ENCODE assay signal across 32 cellular contexts in genomic region chr11:80779907-80780615, GRCh38.
DNase-seq lines count a peak whose midpoint lies in the region; ATAC-seq, FAIRE-seq and TF ChIP-seq lines count a peak whose summit lies in the region.
"Had no signal": no experiment of that assay in that cellular context is flagged by ENCODE, and none has a peak within 500 bp of the region (broad histone marks: within the 10 kb centered on the region; RNA-seq: fewer than 3 reads in every experiment).

No MANE protein-coding gene starts in this region.

- DNase-seq in H9 (no peak), GM12878 (ENCODE audit: low read depth, low spot score) (no peak), keratinocyte (ENCODE audit: low read depth, low spot score) (no peak), renal cortical epithelial cell (ENCODE audit: low read depth) (peak; percentile 11), GM10248 (ENCODE audit: extremely low spot score) (no peak), NCI-H2029 treated with DMSO at 0.1 percent for 48 hours (lab: John Stamatoyannopoulos, UW) (no peak)
- no peak for DNase-seq in CD4-positive, alpha-beta T cell
- DNase-seq: activated CD8-positive, alpha-beta T cell treated with anti-CD3 and anti-CD28 coated beads, Interleukin-2, amount 10 ng/mL, durations not matched to agents 7 days and 5 days; activated naive CD4-positive, alpha-beta T cell treated with anti-CD3 and anti-CD28 coated beads, Interleukin-2, amount 50 U/mL, for 16 hours; BE2C; body of pancreas; DMS153; dorsolateral prefrontal cortex; HCEC 1CT; left ventricle myocardium superior; MM.1S; naive thymus-derived CD8-positive, alpha-beta T cell; NCI-H1417; NCI-H2029; NCI-H524 treated with DMSO at 0.1 percent for 48 hours; NK-92 treated with Interleukin-12 subunit alpha and Interleukin-12 subunit beta, amount 100 ng/mL, for 24 hours; SHP77; stimulated activated naive CD4-positive, alpha-beta T cell; testis; uterus had no signal

- no peaks in the 10 kb centered on the region for H3K23me2 ChIP-seq in H9 (ENCODE audit: insufficient read length, low read depth, low read length, poor library complexity, severe bottlenecking)

- no peak overlapping the region for H2BK20ac ChIP-seq in H9 (ENCODE audit: low read depth, low read length, poor library complexity, severe bottlenecking)

- POLR2A ChIA-PET in GM12878 (lab: Charles Lee) (interaction anchor here (0.6 kb wide), 1 partner anchor 41 kb away, joined by 3 read pairs; no protein-coding TSS in a partner anchor), GM10248 (lab: Yijun Ruan, JAX) (no interaction called here)
- POLR2A ChIA-PET in CD4-positive, alpha-beta T cell (lab: Charles Lee), result no interaction called here

- no peaks in the 10 kb centered on the region for H3K27me3 Mint-ChIP-seq in H9 (ENCODE audit: low read depth)
- H3K27me3 Mint-ChIP-seq in CD4-positive, alpha-beta T cell, result no peaks in the 10 kb centered on the region
- H3K27me3 Mint-ChIP-seq: activated T-helper 17 cell treated with anti-CD3 and anti-CD28 coated beads, Interleukin-2, amount 50 U/mL, for 72 hours; naive thymus-derived CD8-positive, alpha-beta T cell had no signal

- no peak overlapping the region for H3T11ph ChIP-seq in H9 (ENCODE audit: low read length)

- CTCF ChIA-PET in GM12878 (lab: Yijun Ruan, JAX) (interaction anchor here (1.3 kb wide), 1 partner anchor 14 kb away, joined by 3 read pairs; no protein-coding TSS in a partner anchor), GM10248 (lab: Yijun Ruan, JAX) (interaction anchor here (0.7 to 1.2 kb wide), 2 partner anchors 12 to 15 kb away, joined by 3 read pairs; no protein-coding TSS in a partner anchor)
- CTCF ChIA-PET in CD4-positive, alpha-beta T cell (lab: Charles Lee), result no interaction called here

- H3K23ac ChIP-seq in H9 (ENCODE audit: insufficient read length, low read depth, low read length), result peak overlapping the region; percentile 70

- no peak overlapping the region for H3K27ac Mint-ChIP-seq in H9
- H3K27ac Mint-ChIP-seq in CD4-positive, alpha-beta T cell, result no peak overlapping the region
- H3K27ac Mint-ChIP-seq: activated CD8-positive, alpha-beta T cell treated with anti-CD3 and anti-CD28 coated beads, Interleukin-2, amount 10 ng/mL, durations not matched to agents 7 days and 5 days; activated T-helper 17 cell treated with anti-CD3 and anti-CD28 coated beads, Interleukin-2, amount 50 U/mL, for 72 hours; naive thymus-derived CD8-positive, alpha-beta T cell; T-helper 2 cell treated with Interferon-gamma antibody and Interleukin-4, amounts not matched to agents 5 μg/mL and 100 μg/mL, for 36 hours had no signal

- H3K36me3 Mint-ChIP-seq in H9 (ENCODE audit: insufficient read depth in 1 of 3, low read depth in 3 of 3), result peaks cover 0 to 2% (median 0%) of the 10 kb centered on the region in 3 experiments; a peak in 1 of 7 replicates
- no peaks in the 10 kb centered on the region for H3K36me3 Mint-ChIP-seq in CD4-positive, alpha-beta T cell (ENCODE audit: low read depth)
- H3K36me3 Mint-ChIP-seq: naive thymus-derived CD8-positive, alpha-beta T cell had no signal

- no peaks in the 10 kb centered on the region; the same call in 1 of the 2 replicates for H3K4me1 ChIP-seq in H9 (ENCODE audit: insufficient read depth, low read length)
- no peaks in the 10 kb centered on the region for H3K4me1 ChIP-seq in GM12878 (ENCODE audit: control insufficient read depth, insufficient read depth, low read length)
- H3K4me1 ChIP-seq in keratinocyte (ENCODE audit: control insufficient read depth, extremely low read depth, insufficient read depth, low read length), result no peaks in the 10 kb centered on the region
- H3K4me1 ChIP-seq: BE2C, body of pancreas, testis, uterus had no signal

- no peak overlapping the region for H4K8ac ChIP-seq in H9 (replicated peaks; ENCODE audit: insufficient read length, low read depth, low read length)

- H4K5ac ChIP-seq in H9 (ENCODE audit: insufficient read length, low read depth, low read length), result no peak overlapping the region

- no CpG with 5 or more reads among the region's 5 CpGs for WGBS in H9 (ENCODE audit: extremely low coverage, insufficient read length, low lambda C conversion rate)
- 35% methylated on average over 5 of the region's 5 CpGs for WGBS in GM12878 (ENCODE audit: insufficient coverage, insufficient replicate concordance, low lambda C conversion rate, missing lambda C conversion rate)

- no peak for TF ChIP-seq EP300 in GM12878 (IDR thresholded peaks at IDR 0.05; ENCODE audit: borderline replicate concordance in 1 of 2, control insufficient read depth in 1 of 2, low read depth in 2 of 2, low read length in 2 of 2)

- peak; percentile 76 for ATAC-seq in GM12878
- no peak for ATAC-seq in CD4-positive, alpha-beta T cell (ENCODE audit: poor library complexity)
- ATAC-seq: activated CD8-positive, alpha-beta T cell treated with anti-CD3 and anti-CD28 coated beads, Interleukin-2, amount 10 ng/mL, durations not matched to agents 7 days and 5 days; activated T-helper 17 cell treated with anti-CD3 and anti-CD28 coated beads, Interleukin-2, amount 50 U/mL, for 72 hours; body of pancreas; left ventricle myocardium superior; naive thymus-derived CD8-positive, alpha-beta T cell; Panc1 had no signal

- dilution Hi-C loops in keratinocyte (cut with MboI; ENCODE audit: extremely low pct_ligation_motif_present, low sequenced_read_pairs), result no loop called here

- H3K4me2 ChIP-seq in H9 (ENCODE audit: insufficient read depth, insufficient read length, low read length) (no peak overlapping the region), GM12878 (ENCODE audit: control insufficient read depth, insufficient read depth) (no peak overlapping the region), keratinocyte (ENCODE audit: control insufficient read depth, extremely low read depth, insufficient read depth, low read depth, low read length) (no peak overlapping the region)
- H3K4me2 ChIP-seq: KMS-11 had no signal

- H3K79me2 ChIP-seq in H9 (ENCODE audit: insufficient read depth, low read length) (no peaks in the 10 kb centered on the region), GM12878 (ENCODE audit: control insufficient read depth, insufficient read depth, low read length) (no peaks in the 10 kb centered on the region), keratinocyte (ENCODE audit: control insufficient read depth, insufficient read depth, low read length) (no peaks in the 10 kb centered on the region)

- H3K27ac ChIP-seq in H9 (ENCODE audit: insufficient read length, low read depth, low read length), result no peak overlapping the region
- H3K27ac ChIP-seq in GM12878 (ENCODE audit: control insufficient read depth, insufficient read depth), result no peak overlapping the region
- H3K27ac ChIP-seq in keratinocyte (ENCODE audit: control insufficient read depth, insufficient read depth, low read length), result no peak overlapping the region
- H3K27ac ChIP-seq in CD4-positive, alpha-beta T cell (ENCODE audit: low read depth, low read length), result no peak overlapping the region
- H3K27ac ChIP-seq: body of pancreas, dorsolateral prefrontal cortex, KMS-11, skin epidermis, testis, uterus had no signal

- H4K20me1 ChIP-seq in H9 (ENCODE audit: control insufficient read depth, insufficient read depth, insufficient read length) (no peaks in the 10 kb centered on the region), GM12878 (ENCODE audit: control insufficient read depth, insufficient read depth) (no peaks in the 10 kb centered on the region), keratinocyte (ENCODE audit: control insufficient read depth, extremely low read depth, insufficient read depth, low read length) (no peaks in the 10 kb centered on the region)

- TF ChIP-seq POLR2A in GM12878 (IDR thresholded peaks at IDR 0.05; ENCODE audit: low read depth, low read length), result no peak

- no peak overlapping the region for H3K4me3 Mint-ChIP-seq in H9
- H3K4me3 Mint-ChIP-seq in CD4-positive, alpha-beta T cell, result no peak overlapping the region
- H3K4me3 Mint-ChIP-seq: activated CD8-positive, alpha-beta T cell treated with anti-CD3 and anti-CD28 coated beads, Interleukin-2, amount 10 ng/mL, durations not matched to agents 7 days and 5 days; activated T-helper 17 cell treated with anti-CD3 and anti-CD28 coated beads, Interleukin-2, amount 50 U/mL, for 72 hours; naive thymus-derived CD8-positive, alpha-beta T cell; T-helper 2 cell treated with Interferon-gamma antibody and Interleukin-4, amounts not matched to agents 5 μg/mL and 100 μg/mL, for 36 hours had no signal

- no peak overlapping the region for H4K91ac ChIP-seq in H9 (ENCODE audit: insufficient read length, low read depth, low read length)

- no peak overlapping the region for H3K18ac ChIP-seq in H9 (ENCODE audit: insufficient read length, low read depth, low read length)

- no peaks in the 10 kb centered on the region for H3K79me1 ChIP-seq in H9 (ENCODE audit: insufficient read depth, low read depth, low read length, poor library complexity, severe bottlenecking)

- H3K9me3 Mint-ChIP-seq in H9, result no peaks in the 10 kb centered on the region
- H3K9me3 Mint-ChIP-seq in CD4-positive, alpha-beta T cell, result peaks cover 9% of the 10 kb centered on the region

- no peak overlapping the region for H2BK12ac ChIP-seq in H9 (ENCODE audit: insufficient read length, low read depth, low read length)

- H2BK15ac ChIP-seq in H9 (ENCODE audit: low read depth, low read length), result no peak overlapping the region

- TF ChIP-seq CTCF in H9 (conservative IDR thresholded peaks at IDR 0.05) (no peak), GM12878 (IDR thresholded peaks at IDR 0.05 in 2 of 3, conservative IDR thresholded peaks at IDR 0.05 in 1 of 3; ENCODE audit: control insufficient read depth in 2 of 3, extremely low read depth in 1 of 3, insufficient read depth in 1 of 3, low read depth in 3 of 3, low read length in 3 of 3) (no peak), keratinocyte (optimal IDR thresholded peaks at IDR 0.05 in 1 of 3, IDR thresholded peaks at IDR 0.05 in 1 of 3, conservative IDR thresholded peaks at IDR 0.05 in 1 of 3; ENCODE audit: extremely low read depth in 1 of 3, insufficient read depth in 2 of 3, low read length in 3 of 3) (no peak), GM10248 (IDR thresholded peaks at IDR 0.05; ENCODE audit: control extremely low read depth, extremely low read depth, low read depth, missing control alignments) (no peak)
- no peak for TF ChIP-seq CTCF in CD4-positive, alpha-beta T cell (IDR thresholded peaks at IDR 0.05)

- H3K9ac ChIP-seq in H9 (ENCODE audit: extremely low read depth, insufficient read length, low read length), result no peak overlapping the region
- H3K9ac ChIP-seq in GM12878 (ENCODE audit: control insufficient read depth, insufficient read depth, low read length), result no peak overlapping the region
- H3K9ac ChIP-seq in keratinocyte (ENCODE audit: control insufficient read depth, extremely low read depth, insufficient read depth, low read length), result no peak overlapping the region
- H3K9ac ChIP-seq: KMS-11 had no signal

- H3K36me3 ChIP-seq in GM12878 (ENCODE audit: control insufficient read depth in 2 of 2, insufficient read depth in 2 of 2, low read length in 1 of 2) (no peaks in the 10 kb centered on the region), keratinocyte (ENCODE audit: control insufficient read depth in 2 of 2, extremely low read depth in 1 of 2, insufficient read depth in 2 of 2, low read length in 2 of 2) (no peaks in the 10 kb centered on the region)
- H3K36me3 ChIP-seq: BE2C, uterus had no signal

- H2AFZ ChIP-seq in H9 (ENCODE audit: low read length) (peak overlapping the region; percentile 45), GM12878 (ENCODE audit: control insufficient read depth, low read depth, low read length) (no peak overlapping the region), keratinocyte (ENCODE audit: control insufficient read depth, low read length) (peak overlapping the region; percentile 20)

- SMC1A ChIA-PET in GM12878 (lab: Charles Lee; ENCODE audit: uncharacterized antibody, unreplicated experiment), result interaction anchor here (1.5 kb wide), 2 partner anchors 36 to 48 kb away, joined by 4 read pairs; no protein-coding TSS in a partner anchor

- RAD21 ChIA-PET in GM12878 (lab: Charles Lee; ENCODE audit: unreplicated experiment), result no interaction called here

- no peak overlapping the region for H2BK5ac ChIP-seq in H9 (ENCODE audit: insufficient read length, low read length)

- no TSS peak for BruUV-seq in GM12878 (replicated peaks; lab: Mats Ljungman, UMichigan)

- no peaks in the 10 kb centered on the region for H3K9me1 ChIP-seq in keratinocyte (ENCODE audit: control insufficient read depth, extremely low read depth, insufficient read depth, low read length)

- H3K9me3 ChIP-seq in H9 (ENCODE audit: control insufficient read depth, low read depth, low read length) (no peaks in the 10 kb centered on the region), GM12878 (replicated peaks; ENCODE audit: control insufficient read depth, insufficient read depth, low read length) (no peaks in the 10 kb centered on the region), keratinocyte (ENCODE audit: control insufficient read depth, low read depth, low read length) (no peaks in the 10 kb centered on the region)
- H3K9me3 ChIP-seq in CD4-positive, alpha-beta T cell (ENCODE audit: control insufficient read depth, low read length), result no peaks in the 10 kb centered on the region
- H3K9me3 ChIP-seq: BE2C, body of pancreas, testis, uterus had no signal

- H3K4me3 ChIP-seq in GM12878, result no peak overlapping the region
- H3K4me3 ChIP-seq in keratinocyte (ENCODE audit: control insufficient read depth in 2 of 3, extremely low read depth in 1 of 3, insufficient read depth in 2 of 3, low read depth in 1 of 3, low read length in 3 of 3), result no peak overlapping the region
- H3K4me3 ChIP-seq: body of pancreas, dorsolateral prefrontal cortex, skin epidermis, testis, uterus had no signal

- no peak for TF ChIP-seq RAD21 in GM12878 (IDR thresholded peaks at IDR 0.05; ENCODE audit: insufficient read depth, low read depth, low read length)

- no peak overlapping the region for H2BK120ac ChIP-seq in H9 (ENCODE audit: low read depth, low read length, poor library complexity, severe bottlenecking)

- H3K4me1 Mint-ChIP-seq in H9, result peaks cover 34 to 41% of the 10 kb centered on the region in 2 experiments
- no peaks in the 10 kb centered on the region for H3K4me1 Mint-ChIP-seq in CD4-positive, alpha-beta T cell (ENCODE audit: low read depth)
- H3K4me1 Mint-ChIP-seq: activated T-helper 17 cell treated with anti-CD3 and anti-CD28 coated beads, Interleukin-2, amount 50 U/mL, for 72 hours; naive thymus-derived CD8-positive, alpha-beta T cell had no signal

- FAIRE-seq in GM12878 (lab: Jason Lieb, UNC), result no peak
- FAIRE-seq in keratinocyte (lab: Jason Lieb, UNC), result no peak
- FAIRE-seq: GM12891, islet of Langerhans had no signal

- no peaks in the 10 kb centered on the region for H3K27me3 ChIP-seq in H9 (ENCODE audit: insufficient read depth, low read length)
- no peaks in the 10 kb centered on the region; a peak in 1 of 4 replicates for H3K27me3 ChIP-seq in GM12878 (replicated peaks in 1 of 2; ENCODE audit: control insufficient read depth in 2 of 2, insufficient read depth in 2 of 2, low read length in 1 of 2)
- no peaks in the 10 kb centered on the region for H3K27me3 ChIP-seq in keratinocyte (ENCODE audit: control insufficient read depth, extremely low read depth, insufficient read depth, low read length)
- H3K27me3 ChIP-seq in CD4-positive, alpha-beta T cell (ENCODE audit: control insufficient read depth, insufficient read depth, low read length), result no peaks in the 10 kb centered on the region
- H3K27me3 ChIP-seq: BE2C, body of pancreas, dorsolateral prefrontal cortex, testis, uterus had no signal

- intact Hi-C loops in GM12878 (cut with micrococcal nuclease; ENCODE audit: unreplicated experiment), result no loop called here
- intact Hi-C loops in CD4-positive, alpha-beta T cell (cut with DNase I, micrococcal nuclease), result no loop called here

- H3K14ac ChIP-seq in H9 (ENCODE audit: insufficient read depth, low read length), result no peak overlapping the region

- no peak overlapping the region for H3K56ac ChIP-seq in H9 (ENCODE audit: insufficient read length, low read depth, low read length)

- no peak overlapping the region for H2AK5ac ChIP-seq in H9 (ENCODE audit: insufficient read length, low read length)

- in situ Hi-C loops in GM12878 (cut with MboI), result no loop called here

- H3K4ac ChIP-seq in H9 (ENCODE audit: low read depth, low read length), result no peak overlapping the region
